24 cellular contexts compared by ENCODE assay signal in the genomic region with DNA sequence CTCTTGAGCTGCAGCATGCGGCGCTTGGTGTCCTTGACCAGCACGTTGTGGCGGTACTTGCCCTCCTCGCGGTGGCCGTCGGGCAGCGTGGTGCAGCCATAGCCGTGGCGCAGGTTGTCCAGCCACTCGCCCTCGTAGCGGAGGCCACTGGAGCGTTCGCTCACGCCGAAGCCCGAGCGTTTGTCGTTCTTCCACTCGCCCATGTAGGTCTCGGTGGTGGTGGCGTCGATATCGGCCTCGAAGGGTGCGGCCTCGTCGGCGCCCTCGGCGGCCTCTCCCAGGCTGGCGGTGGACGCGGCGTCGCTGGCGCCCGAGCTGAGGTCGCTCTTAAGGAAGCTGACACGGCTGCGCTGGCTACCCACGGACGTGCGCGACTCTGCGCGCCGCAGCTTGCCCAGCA. TPM values are rescaled to one million over a fixed set of nuclear protein-coding genes. Genes with fewer than 3 reads are reported as not detected.
"Had no signal": no experiment of that assay in that cellular context is flagged by ENCODE, and none has a peak within 500 bp of the region (broad histone marks: within the 10 kb centered on the region; RNA-seq: fewer than 3 reads in every experiment).

No MANE protein-coding gene starts in this region.

- FAIRE-seq: endothelial cell of umbilical vein, keratinocyte had no signal

- H2AFZ ChIP-seq: parathyroid adenoma had no signal

- H3K27ac ChIP-seq: neutrophil, parathyroid adenoma, skin epidermis, spleen, suprapubic skin, thyroid gland had no signal

- ATAC-seq: left lobe of liver; natural killer cell; stimulated activated naive CD8-positive, alpha-beta T cell treated with anti-CD3 and anti-CD28 coated beads, Interleukin-15, amount 100 ng/mL, for 72 hours had no signal

- H3K79me2 ChIP-seq: parathyroid adenoma had no signal

- H3K27me3 ChIP-seq: thyroid gland had no signal

- H3K4me1 ChIP-seq: parathyroid adenoma, spleen, suprapubic skin, thyroid gland had no signal

- DNase-seq: dermis blood vessel endothelial cell; effector memory CD4-positive, alpha-beta T cell; esophagus squamous epithelium; foreskin melanocyte; head of caudate nucleus; mesendoderm; natural killer cell; spleen; stimulated activated CD8-positive, alpha-beta memory T cell treated with anti-CD3 and anti-CD28 coated beads, Interleukin-4, amount 100 ng/mL, for 48 hours; stimulated activated naive CD4-positive, alpha-beta T cell; stimulated activated naive CD8-positive, alpha-beta T cell treated with anti-CD3 and anti-CD28 coated beads, Interleukin-15, amount 100 ng/mL, for 72 hours; thyroid gland; trophoblast cell had no signal

- H3K4me1 Mint-ChIP-seq: natural killer cell; stimulated activated naive CD8-positive, alpha-beta T cell treated with anti-CD3 and anti-CD28 coated beads, Interleukin-15, amount 100 ng/mL, for 72 hours had no signal

- H3K4me3 ChIP-seq: coronary artery, esophagus squamous epithelium, skin epidermis, spleen, suprapubic skin, thyroid gland had no signal

- H3K4me3 Mint-ChIP-seq: natural killer cell; stimulated activated naive CD8-positive, alpha-beta T cell treated with anti-CD3 and anti-CD28 coated beads, Interleukin-15, amount 100 ng/mL, for 72 hours had no signal

- H3K36me3 ChIP-seq: esophagus squamous epithelium, neutrophil, spleen, suprapubic skin, thyroid gland had no signal

- H3K36me3 Mint-ChIP-seq: natural killer cell had no signal

- H3K27ac Mint-ChIP-seq: natural killer cell; progenitor cell of endocrine pancreas; stimulated activated naive CD8-positive, alpha-beta T cell treated with anti-CD3 and anti-CD28 coated beads, Interleukin-15, amount 100 ng/mL, for 72 hours had no signal

- H3K9me3 ChIP-seq: esophagus squamous epithelium, neutrophil, spleen, suprapubic skin, thyroid gland had no signal

- H3K9me3 Mint-ChIP-seq: natural killer cell had no signal

RNA-seq across cellular contexts. Expression of a gene that starts 27.3 kb away (rescaled TPM):
- total RNA-seq: endothelial cell of umbilical vein, lung microvascular endothelial cell, natural killer cell had no signal
- polyA plus RNA-seq: endothelial cell of umbilical vein, neural cell had no signal
